ENCODE assay signal across 8 cellular contexts in genomic region chr5:173056783-173057061, GRCh38. TPM values are rescaled to one million over a fixed set of nuclear protein-coding genes. Genes with fewer than 3 reads are reported as not detected.
DNase-seq lines count a peak whose midpoint lies in the region; ATAC-seq and TF ChIP-seq lines count a peak whose summit lies in the region.

No MANE protein-coding gene starts in this region.

- peaks cover 38% of the 10 kb centered on the region for H3K4me1 Mint-ChIP-seq in activated CD4-positive, alpha-beta memory T cell treated with anti-CD3 and anti-CD28 coated beads for 36 hours (ENCODE audit: low read depth)
- no peaks in the 10 kb centered on the region for H3K4me1 Mint-ChIP-seq in glutamatergic neuron (ENCODE audit: low read depth, unreplicated experiment)

- intact Hi-C loops in activated CD4-positive, alpha-beta memory T cell treated with anti-CD3 and anti-CD28 coated beads for 36 hours (cut with micrococcal nuclease), result loop anchor here (1.0 to 5.0 kb wide), 12 partner anchors 9 to 1670 kb away; partner anchors contain the start of genes BNIP1, BOD1, CPEB4 and FBXW11

- no peaks in the 10 kb centered on the region for H3K9me3 Mint-ChIP-seq in activated CD4-positive, alpha-beta memory T cell treated with anti-CD3 and anti-CD28 coated beads for 36 hours
- H3K9me3 Mint-ChIP-seq in glutamatergic neuron (ENCODE audit: unreplicated experiment), result peaks cover 2% of the 10 kb centered on the region

- H3K27ac Mint-ChIP-seq in activated CD4-positive, alpha-beta memory T cell treated with anti-CD3 and anti-CD28 coated beads for 36 hours, result peak overlapping the region; percentile 97
- peak overlapping the region; percentile 83 for H3K27ac Mint-ChIP-seq in glutamatergic neuron (ENCODE audit: unreplicated experiment)

- peak; percentile 27 for ATAC-seq in GM19463 (IDR thresholded peaks at IDR 0.05; ENCODE audit: unreplicated experiment)
- peak; percentile 7 for ATAC-seq in HG03520 (IDR thresholded peaks at IDR 0.05; ENCODE audit: unreplicated experiment)

- H3K27me3 Mint-ChIP-seq in activated CD4-positive, alpha-beta memory T cell treated with anti-CD3 and anti-CD28 coated beads for 36 hours, result no peaks in the 10 kb centered on the region
- H3K27me3 Mint-ChIP-seq in glutamatergic neuron (ENCODE audit: unreplicated experiment), result no peaks in the 10 kb centered on the region

- H3K4me3 ChIP-seq in retinal pigment epithelial cell (ENCODE audit: low read length), result peak overlapping the region; percentile 87

- DNase-seq in D341Med (ENCODE audit: low spot score) (peak; percentile 84), glutamatergic neuron (peak; percentile 86), retinal pigment epithelial cell (ENCODE audit: low read depth) (no peak), NCI-H2227 (lab: John Stamatoyannopoulos, UW; ENCODE audit: unreplicated experiment) (no peak), Ammon's horn (ENCODE audit: low spot score) (no peak)
- DNase-seq in activated CD4-positive, alpha-beta memory T cell treated with anti-CD3 and anti-CD28 coated beads for 36 hours, result no peak

- CTCF ChIA-PET in activated CD4-positive, alpha-beta memory T cell treated with anti-CD3 and anti-CD28 coated beads for 36 hours (lab: Charles Lee), result interaction anchor here (0.8 to 2.4 kb wide), 8 partner anchors 9 to 1667 kb away, joined by 3 to 25 read pairs (median 4); partner anchors contain the start of genes ATP6V0E1 and BNIP1

- H3K36me3 Mint-ChIP-seq in activated CD4-positive, alpha-beta memory T cell treated with anti-CD3 and anti-CD28 coated beads for 36 hours, result no peaks in the 10 kb centered on the region
- no peaks in the 10 kb centered on the region for H3K36me3 Mint-ChIP-seq in glutamatergic neuron (ENCODE audit: unreplicated experiment)

- POLR2A ChIA-PET in activated CD4-positive, alpha-beta memory T cell treated with anti-CD3 and anti-CD28 coated beads for 36 hours (lab: Charles Lee), result interaction anchor here (1.0 to 2.2 kb wide), 6 partner anchors 8 to 98 kb away, joined by 3 to 28 read pairs (median 4); partner anchors contain the start of genes ATP6V0E1 and RPL26L1

- TF ChIP-seq CTCF in glutamatergic neuron (IDR thresholded peaks at IDR 0.05; ENCODE audit: partially characterized antibody, unreplicated experiment) (no peak), retinal pigment epithelial cell (conservative IDR thresholded peaks at IDR 0.05; ENCODE audit: low read depth, low read length) (no peak)

- peak overlapping the region; percentile 97 for H3K4me3 Mint-ChIP-seq in activated CD4-positive, alpha-beta memory T cell treated with anti-CD3 and anti-CD28 coated beads for 36 hours
- peak overlapping the region; percentile 97 for H3K4me3 Mint-ChIP-seq in glutamatergic neuron (ENCODE audit: unreplicated experiment)

RNA-seq across cellular contexts. Expression of gene CREBRF, which starts 0.6 kb away (rescaled TPM):
- 10 to 100 TPM; 15.3 to 16.3 TPM for total RNA-seq in activated CD4-positive, alpha-beta memory T cell treated with anti-CD3 and anti-CD28 coated beads for 36 hours
- 16.6 TPM for total RNA-seq in glutamatergic neuron (ENCODE audit: unreplicated experiment)

Comparison
In these comparisons a context has a peak if more than half of its experiments do, and no peak if none do; other contexts are left out.
1. DNase-seq: peak in D341Med (single experiment) and glutamatergic neuron (single experiment); none in activated CD4-positive, alpha-beta memory T cell treated with anti-CD3 and anti-CD28 coated beads for 36 hours (single experiment), retinal pigment epithelial cell (single experiment), NCI-H2227 (single experiment) and Ammon's horn (single experiment).